ENCODE assay signal across 13 cellular contexts in the genomic region with DNA sequence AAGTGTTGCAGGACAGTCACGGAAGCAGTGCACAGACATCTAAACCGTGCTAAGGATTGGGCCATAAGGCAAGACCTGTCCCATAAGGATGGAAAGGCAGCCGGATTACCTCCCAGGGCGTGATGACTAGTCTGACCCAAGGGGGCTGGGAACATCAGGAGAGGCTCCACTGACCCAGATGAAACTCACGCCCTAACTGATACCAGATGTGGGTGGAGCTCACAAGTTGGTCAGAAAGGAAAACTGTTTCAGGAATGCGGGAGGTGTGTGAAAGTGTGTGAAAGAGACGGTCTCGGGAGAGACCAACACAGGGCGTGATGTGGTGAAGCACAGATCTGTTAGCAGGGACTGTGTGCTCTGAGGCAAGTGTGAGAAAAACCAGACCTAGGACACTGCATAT.
"Had no signal": no experiment of that assay in that cellular context is flagged by ENCODE, and none has a peak within 500 bp of the region (broad histone marks: within the 10 kb centered on the region; RNA-seq: fewer than 3 reads in every experiment).

No MANE protein-coding gene starts in this region.

- H3K27me3 Mint-ChIP-seq: brain had no signal

- H3K9me3 ChIP-seq: esophagus muscularis mucosa, thyroid gland, uterus had no signal

- DNase-seq: activated CD4-positive, CD25-positive, alpha-beta regulatory T cell treated with anti-CD3 and anti-CD28 coated beads, Interleukin-2, amount 50 U/mL, for 72 hours; activated naive CD4-positive, alpha-beta T cell treated with anti-CD3 and anti-CD28 coated beads for 36 hours; cerebellar nuclear complex; dorsolateral prefrontal cortex; immature natural killer cell; left colon; stimulated activated CD4-positive, alpha-beta T cell treated with anti-CD3 and anti-CD28 coated beads, Interleukin-12 subunit alpha, Interleukin-12 subunit beta, amount 100 ng/mL, for 4 hours; stimulated activated CD4-positive, alpha-beta T cell treated with anti-CD3 and anti-CD28 coated beads, Interleukin-2, amount 100 ng/mL, for 48 hours; uterus had no signal

- H3K9me3 Mint-ChIP-seq: activated naive CD4-positive, alpha-beta T cell treated with anti-CD3 and anti-CD28 coated beads for 36 hours; activated T-helper 1 cell treated with anti-CD3 and anti-CD28 coated beads, Interleukin-12 subunit alpha, Interleukin-12 subunit beta, Interleukin-2, Interleukin-4 antibody, amounts not matched to agents 30 ng/mL and 10 ng/mL and 1 ng/mL, durations not matched to agents 14 hours and 24 hours and 36 hours; brain; immature natural killer cell had no signal

- H3K4me1 Mint-ChIP-seq: brain, immature natural killer cell had no signal

- H3K27ac Mint-ChIP-seq: activated naive CD4-positive, alpha-beta T cell treated with anti-CD3 and anti-CD28 coated beads for 36 hours; activated T-helper 1 cell treated with anti-CD3 and anti-CD28 coated beads, Interleukin-12 subunit alpha, Interleukin-12 subunit beta, Interleukin-2, Interleukin-4 antibody, amounts not matched to agents 30 ng/mL and 10 ng/mL and 1 ng/mL, durations not matched to agents 14 hours and 24 hours and 36 hours had no signal

- H3K27me3 ChIP-seq: dorsolateral prefrontal cortex, esophagus muscularis mucosa, thyroid gland, uterus had no signal

- H3K4me3 ChIP-seq: dorsolateral prefrontal cortex, esophagus muscularis mucosa, thyroid gland, uterus had no signal

- H3K36me3 ChIP-seq: thyroid gland, uterus had no signal

- H3K4me3 Mint-ChIP-seq: activated naive CD4-positive, alpha-beta T cell treated with anti-CD3 and anti-CD28 coated beads for 36 hours; activated T-helper 1 cell treated with anti-CD3 and anti-CD28 coated beads, Interleukin-12 subunit alpha, Interleukin-12 subunit beta, Interleukin-2, Interleukin-4 antibody, amounts not matched to agents 30 ng/mL and 10 ng/mL and 1 ng/mL, durations not matched to agents 14 hours and 24 hours and 36 hours; immature natural killer cell had no signal

- H3K36me3 Mint-ChIP-seq: brain had no signal

- H3K4me1 ChIP-seq: esophagus muscularis mucosa, thyroid gland, uterus had no signal

- ATAC-seq: left colon had no signal

- H3K27ac ChIP-seq: esophagus muscularis mucosa, uterus had no signal
